23 cellular contexts compared by ENCODE assay signal in genomic region chr17:77608431-77608830, GRCh38.
"Had no signal": no experiment of that assay in that cellular context is flagged by ENCODE, and none has a peak within 500 bp of the region (broad histone marks: within the 10 kb centered on the region; RNA-seq: fewer than 3 reads in every experiment).

No MANE protein-coding gene starts in this region.

- H3K4me1 ChIP-seq: lower lobe of right lung had no signal

- H3K27ac ChIP-seq: adrenal gland, lower lobe of right lung, sigmoid colon, VCaP had no signal

- ATAC-seq: activated CD4-positive, CD25-positive, alpha-beta regulatory T cell treated with anti-CD3 and anti-CD28 coated beads, Interleukin-2, amount 50 U/mL, for 24 hours; lower lobe of right lung; stimulated activated naive B cell treated with anti-CD40 and anti-IgM and Interleukin-4, amounts not matched to agents 10 μg/mL and 1 μg/mL and 100 μg/mL, for 72 hours; T-cell had no signal

- H3K36me3 Mint-ChIP-seq: activated naive CD4-positive, alpha-beta T cell treated with anti-CD3 and anti-CD28 coated beads, Interleukin-2, amount 50 U/mL, for 24 hours; naive B cell; T-cell had no signal

- H3K9me3 Mint-ChIP-seq: activated CD4-positive, alpha-beta memory T cell treated with anti-CD3 and anti-CD28 coated beads, Interleukin-2, amount 10 ng/mL, durations not matched to agents 7 days and 5 days; activated CD4-positive, alpha-beta T cell treated with anti-CD3 and anti-CD28 coated beads, Interleukin-2, amount 10 ng/mL, durations not matched to agents 24 days and 14 days; activated naive CD4-positive, alpha-beta T cell treated with anti-CD3 and anti-CD28 coated beads, Interleukin-2, amount 50 U/mL, for 24 hours; T-helper 2 cell treated with Interferon-gamma antibody and Interleukin-4, amounts not matched to agents 5 μg/mL and 100 μg/mL, for 36 hours had no signal

- H3K27me3 Mint-ChIP-seq: activated naive CD4-positive, alpha-beta T cell treated with anti-CD3 and anti-CD28 coated beads, Interleukin-2, amount 50 U/mL, for 24 hours; T-cell had no signal

- H3K9me3 ChIP-seq: adrenal gland, lower lobe of right lung, sigmoid colon had no signal

- H3K36me3 ChIP-seq: adrenal gland, lower lobe of right lung, sigmoid colon had no signal

- H3K4me3 ChIP-seq: adrenal gland, lower lobe of right lung, sigmoid colon, smooth muscle cell had no signal

- H3K27me3 ChIP-seq: adrenal gland, sigmoid colon had no signal

- DNase-seq: activated CD4-positive, alpha-beta memory T cell treated with anti-CD3 and anti-CD28 coated beads, Interleukin-2, amount 10 ng/mL, durations not matched to agents 7 days and 5 days; activated CD4-positive, alpha-beta T cell treated with anti-CD3 and anti-CD28 coated beads, Interleukin-2, amount 10 ng/mL, durations not matched to agents 24 days and 14 days; activated gamma-delta T cell treated with Interleukin-2 at 50 U/mL for 16 hours; central memory CD4-positive, alpha-beta T cell; effector memory CD4-positive, alpha-beta T cell; foreskin melanocyte; kidney; lower lobe of right lung; mesendoderm; naive B cell; retina; sigmoid colon; stimulated activated CD4-positive, alpha-beta T cell treated with anti-CD3 and anti-CD28 coated beads, Interleukin-2, amount 100 ng/mL, for 48 hours; stimulated activated CD8-positive, alpha-beta memory T cell treated with anti-CD3 and anti-CD28 coated beads, Interleukin-4, amount 100 ng/mL, for 48 hours; stimulated activated naive B cell treated with anti-CD40 and anti-IgM and Interleukin-4, amounts not matched to agents 10 μg/mL and 1 μg/mL and 100 μg/mL, for 72 hours; T-cell had no signal

- H3K27ac Mint-ChIP-seq: activated CD4-positive, alpha-beta memory T cell treated with anti-CD3 and anti-CD28 coated beads, Interleukin-2, amount 10 ng/mL, durations not matched to agents 7 days and 5 days; progenitor cell of endocrine pancreas had no signal
